Comparison of ENCODE assay signal across 1 cellular context in genomic region chr5:172383231-172383802, GRCh38.
TF ChIP-seq lines count a peak whose summit lies in the region.

No MANE protein-coding gene starts in this region.

TF ChIP-seq in HepG2, 621 proteins besides CTCF, POLR2A, EP300 and RAD21 (continued from another document and continues in another):
- TF ChIP-seq THRA (CRISPR knock-in tag; IDR thresholded peaks at IDR 0.05; ENCODE audit: borderline replicate concordance), result no peak
- TF ChIP-seq PATZ1 (CRISPR knock-in tag; IDR thresholded peaks at IDR 0.05), result no peak
- TF ChIP-seq TBX3 (IDR thresholded peaks at IDR 0.05; ENCODE audit: borderline replicate concordance), result peak; percentile 21; the same call in 1 of the 2 replicates
- peak in 1 of 2 experiments; percentile 67; a peak in 2 of 4 replicates for TF ChIP-seq KLF16 (CRISPR knock-in tag; IDR thresholded peaks at IDR 0.05)
- no peak for TF ChIP-seq MTA3 (CRISPR knock-in tag; IDR thresholded peaks at IDR 0.05)
- TF ChIP-seq FOSL2 (CRISPR knock-in tag; IDR thresholded peaks at IDR 0.05), result peak; percentile 95
- peak; percentile 43; the same call in 1 of the 2 replicates for TF ChIP-seq MYC (CRISPR knock-in tag; IDR thresholded peaks at IDR 0.05; ENCODE audit: borderline replicate concordance)
- TF ChIP-seq NCOA2 (CRISPR knock-in tag; IDR thresholded peaks at IDR 0.05), result peak; percentile 40
- TF ChIP-seq ZNF816 (CRISPR knock-in tag; IDR thresholded peaks at IDR 0.05; ENCODE audit: borderline replicate concordance), result no peak
- no peak for TF ChIP-seq ZNF281 (CRISPR knock-in tag; IDR thresholded peaks at IDR 0.05; ENCODE audit: borderline replicate concordance)
- no peak for TF ChIP-seq ZNF331 (CRISPR knock-in tag; IDR thresholded peaks at IDR 0.05)
- 0 out of 2 replicates have a peak, but pooled peaks have one; percentile 37 for TF ChIP-seq RERE (CRISPR knock-in tag; IDR thresholded peaks at IDR 0.05; ENCODE audit: low read depth)
- no peak for TF ChIP-seq ZSCAN25 (CRISPR knock-in tag; IDR thresholded peaks at IDR 0.05)
- no peak for TF ChIP-seq ZBTB7B (CRISPR knock-in tag; IDR thresholded peaks at IDR 0.05)
- TF ChIP-seq XBP1 (CRISPR knock-in tag; IDR thresholded peaks at IDR 0.05), result no peak
- peak; percentile 81 for TF ChIP-seq JUN (CRISPR knock-in tag; IDR thresholded peaks at IDR 0.05)
- TF ChIP-seq TFDP2 (CRISPR knock-in tag; IDR thresholded peaks at IDR 0.05), result no peak
- no peak for TF ChIP-seq SAFB2 (CRISPR knock-in tag; IDR thresholded peaks at IDR 0.05; ENCODE audit: borderline replicate concordance, low read depth)
- TF ChIP-seq SIN3A (IDR thresholded peaks at IDR 0.05; ENCODE audit: borderline replicate concordance, low read depth, low read length), result no peak
- TF ChIP-seq ZNF713 (CRISPR knock-in tag; IDR thresholded peaks at IDR 0.05), result no peak
- no peak for TF ChIP-seq MXD1 (CRISPR knock-in tag; IDR thresholded peaks at IDR 0.05)
- TF ChIP-seq E2F5 (CRISPR knock-in tag; conservative IDR thresholded peaks at IDR 0.05), result no peak
- peak; percentile 73 for TF ChIP-seq SAP130 (CRISPR knock-in tag; IDR thresholded peaks at IDR 0.05; ENCODE audit: low read depth)
- no peak; the same call in 1 of the 2 replicates for TF ChIP-seq GABPB1 (CRISPR knock-in tag; IDR thresholded peaks at IDR 0.05)
- TF ChIP-seq ZNF101 (CRISPR knock-in tag; IDR thresholded peaks at IDR 0.05; ENCODE audit: borderline replicate concordance, low read depth), result no peak
- TF ChIP-seq POGZ (CRISPR knock-in tag; IDR thresholded peaks at IDR 0.05), result no peak
- TF ChIP-seq ZNF414 (CRISPR knock-in tag; IDR thresholded peaks at IDR 0.05), result no peak
- TF ChIP-seq RNF2 (conservative IDR thresholded peaks at IDR 0.05; ENCODE audit: low read depth), result no peak
- peak; percentile 58; the same call in 1 of the 2 replicates for TF ChIP-seq HMGXB3 (CRISPR knock-in tag; IDR thresholded peaks at IDR 0.05; ENCODE audit: borderline replicate concordance)
- peak; percentile 84 for TF ChIP-seq FOXO1 (CRISPR knock-in tag; IDR thresholded peaks at IDR 0.05)
- peak; percentile 90 for TF ChIP-seq ZBTB43 (CRISPR knock-in tag; conservative IDR thresholded peaks at IDR 0.05)
- peak; percentile 76; the same call in 1 of the 2 replicates for TF ChIP-seq MIER3 (CRISPR knock-in tag; IDR thresholded peaks at IDR 0.05; ENCODE audit: borderline replicate concordance)
- TF ChIP-seq ZNF224 (CRISPR knock-in tag; IDR thresholded peaks at IDR 0.05), result no peak
- TF ChIP-seq ZNF205 (CRISPR knock-in tag; IDR thresholded peaks at IDR 0.05), result 0 out of 2 replicates have a peak, but pooled peaks have one; percentile 39
- 0 out of 2 replicates have a peak, but pooled peaks have one; percentile 32 for TF ChIP-seq ZNF792 (CRISPR knock-in tag; IDR thresholded peaks at IDR 0.05)
- no peak for TF ChIP-seq ZNF776 (CRISPR knock-in tag; IDR thresholded peaks at IDR 0.05)
